Comparison of ENCODE assay signal across 11 cellular contexts in the genomic region with DNA sequence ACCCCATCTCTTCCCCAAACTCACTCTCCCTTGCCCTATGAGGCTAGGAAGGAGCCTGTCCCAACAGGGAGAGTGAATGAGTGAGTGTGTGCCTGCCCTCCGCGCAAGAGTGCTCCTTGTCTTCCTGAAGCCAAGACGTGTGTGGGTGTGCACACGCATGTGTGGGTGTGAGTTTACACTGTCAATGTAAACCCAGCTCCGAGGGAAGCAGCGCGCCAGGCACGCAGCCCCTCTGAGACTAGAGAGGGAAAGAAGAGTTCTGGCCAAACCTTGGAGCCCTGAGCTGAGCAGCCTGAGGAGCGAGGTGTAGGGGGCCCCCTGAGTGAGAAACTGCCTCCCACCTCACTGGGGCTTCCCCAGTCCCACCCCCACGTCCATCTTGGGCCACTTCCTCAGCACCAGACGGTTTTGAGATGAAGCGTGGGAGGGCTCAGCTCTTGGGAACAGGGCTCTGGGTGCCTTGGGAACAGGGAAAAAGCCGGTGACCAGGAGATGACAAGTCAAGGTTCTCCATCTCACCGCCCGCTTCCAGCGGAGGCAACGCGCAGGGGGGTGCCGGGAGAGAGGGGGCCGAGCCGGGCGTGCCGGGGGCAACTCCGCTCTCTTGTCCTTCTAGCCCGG. TPM values are rescaled to one million over a fixed set of nuclear protein-coding genes. Genes with fewer than 3 reads are reported as not detected.
DNase-seq lines count a peak whose midpoint lies in the region; ATAC-seq and TF ChIP-seq lines count a peak whose summit lies in the region.
"Had no signal": no experiment of that assay in that cellular context is flagged by ENCODE, and none has a peak within 500 bp of the region (broad histone marks: within the 10 kb centered on the region; RNA-seq: fewer than 3 reads in every experiment).

No MANE protein-coding gene starts in this region.

- no peak overlapping the region for H3K56ac ChIP-seq in IMR-90 (ENCODE audit: extremely low read depth, insufficient read depth, low read length)

- peak overlapping the region; percentile 45 for H3K27ac Mint-ChIP-seq in chondrocyte (ENCODE audit: unreplicated experiment)
- H3K27ac Mint-ChIP-seq: immature natural killer cell had no signal

- in situ Hi-C loops in IMR-90 (cut with MboI; ENCODE audit: low sequenced_read_pairs): loop anchor here (25.0 kb wide), 1 partner anchor 621 kb away; no protein-coding TSS in a partner anchor
- in situ Hi-C loops in transverse colon (cut with MboI; ENCODE audit: low pct_ligation_motif_present in 1 of 4, low pct_unique_long_range_greater_than_20kb in 1 of 4, low sequenced_read_pairs in 3 of 4): loop anchor here in 3 of 4 donors (25.0 kb wide), 2 partner anchors 271 to 521 kb away; no protein-coding TSS in a partner anchor

- CTCF ChIA-PET in IMR-90 (lab: Yijun Ruan, JAX): no interaction called here

- no peak overlapping the region for H3K9ac ChIP-seq in IMR-90 (ENCODE audit: low read depth, low read length)

- BruUV-seq in IMR-90 (replicated peaks; lab: Mats Ljungman, UMichigan): no TSS peak

- peaks cover 40% of the 10 kb centered on the region for H3K4me1 Mint-ChIP-seq in chondrocyte (ENCODE audit: low read depth)

- peak; percentile 35 for DNase-seq in IMR-90
- DNase-seq in chondrocyte (ENCODE audit: low spot score): no peak
- no peak for DNase-seq in kidney epithelial cell (ENCODE audit: low read depth)
- DNase-seq in stimulated activated naive CD8-positive, alpha-beta T cell treated with anti-CD3 and anti-CD28 coated beads, Interleukin-15, Interleukin-2, amounts not matched to agents 100 U/mL and 50 U/mL, for 24 hours: peak; percentile 9
- DNase-seq in transverse colon: no peak
- DNase-seq: immature natural killer cell; stimulated activated naive CD4-positive, alpha-beta T cell treated with Interleukin-2 at 50 U/mL for 16 hours had no signal

- no peak overlapping the region; the same call in 1 of the 2 replicates for H3K4ac ChIP-seq in IMR-90 (ENCODE audit: low read depth, low read length)

- H3K36me3 ChIP-seq in IMR-90 (ENCODE audit: control insufficient read depth, insufficient read depth, low read length) (no peaks in the 10 kb centered on the region), kidney epithelial cell (ENCODE audit: control insufficient read depth, insufficient read depth, low read length) (no peaks in the 10 kb centered on the region), transverse colon (no peaks in the 10 kb centered on the region)

- peak overlapping the region; percentile 70 for H2AFZ ChIP-seq in IMR-90 (replicated peaks; ENCODE audit: low read length, poor library complexity)

- intact Hi-C loops in IMR-90 (cut with micrococcal nuclease): no loop called here
- intact Hi-C loops in transverse colon (cut with DNase I; ENCODE audit: low total_unique reads): no loop called here

- H3K4me2 ChIP-seq in IMR-90 (ENCODE audit: low read depth, low read length): peak overlapping the region; percentile 14; the same call in 1 of the 2 replicates

- H3K9me1 ChIP-seq in IMR-90 (ENCODE audit: insufficient read depth, low read length): peaks cover 3% of the 10 kb centered on the region; the same call in 1 of the 2 replicates

- H3K27ac ChIP-seq in IMR-90 (ENCODE audit: insufficient read depth, low read length) (no peak overlapping the region), transverse colon (no peak overlapping the region)

- peak overlapping the region; percentile 3; the same call in 1 of the 2 replicates for H2AK5ac ChIP-seq in IMR-90 (ENCODE audit: low read depth, low read length)

- no peak overlapping the region for H2BK15ac ChIP-seq in IMR-90 (ENCODE audit: low read depth, low read length)

- H3K27me3 ChIP-seq in IMR-90 (ENCODE audit: control insufficient read depth, insufficient read depth, low read length) (peaks cover 12% of the 10 kb centered on the region), kidney epithelial cell (ENCODE audit: control insufficient read depth, insufficient read depth, low read length) (peaks cover 25% of the 10 kb centered on the region), transverse colon (peaks cover 83% of the 10 kb centered on the region)

- peak overlapping the region; percentile 21; the same call in 1 of the 2 replicates for H3K14ac ChIP-seq in IMR-90 (replicated peaks; ENCODE audit: low read depth, low read length)

- H3K4me3 ChIP-seq in IMR-90 (ENCODE audit: insufficient read depth, low read depth, low read length) (no peak overlapping the region), kidney epithelial cell (ENCODE audit: low read depth, low read length) (peak overlapping the region; percentile 15), transverse colon (no peak overlapping the region)

- H3K36me3 Mint-ChIP-seq in chondrocyte (ENCODE audit: low read depth): no peaks in the 10 kb centered on the region

- POLR2A ChIA-PET in IMR-90 (lab: Charles Lee; ENCODE audit: unreplicated experiment): no interaction called here

- H4K5ac ChIP-seq in IMR-90 (ENCODE audit: low read depth, low read length): no peak overlapping the region

- no peak overlapping the region for H3K18ac ChIP-seq in IMR-90 (ENCODE audit: low read depth, low read length)

- no peak for TF ChIP-seq EP300 in transverse colon (IDR thresholded peaks at IDR 0.05; ENCODE audit: low read depth)

- no peak overlapping the region for H4K8ac ChIP-seq in IMR-90 (ENCODE audit: low read depth in 2 of 2, low read length in 2 of 2)

- TF ChIP-seq POLR2A in IMR-90 (IDR thresholded peaks at IDR 0.05; ENCODE audit: low read depth, low read length) (no peak), transverse colon (IDR thresholded peaks at IDR 0.05) (no peak)

- no peak overlapping the region for H4K91ac ChIP-seq in IMR-90 (ENCODE audit: insufficient read depth, low read depth, low read length)

- H4K20me1 ChIP-seq in IMR-90 (ENCODE audit: insufficient read depth, low read length): peaks cover 5% of the 10 kb centered on the region

- H2AK9ac ChIP-seq in IMR-90 (replicated peaks; ENCODE audit: low read depth, low read length, poor library complexity): peak overlapping the region; percentile 80

- H3K23ac ChIP-seq in IMR-90 (ENCODE audit: low read depth, low read length): peak overlapping the region; percentile 69; the same call in 1 of the 2 replicates

- no peak for TF ChIP-seq CTCF in IMR-90 (conservative IDR thresholded peaks at IDR 0.05; ENCODE audit: low read depth, low read length)
- TF ChIP-seq CTCF in chondrocyte (IDR thresholded peaks at IDR 0.05): no peak
- TF ChIP-seq CTCF in kidney epithelial cell (IDR thresholded peaks at IDR 0.05; ENCODE audit: insufficient read depth, low read length, poor library complexity, severe bottlenecking): no peak
- TF ChIP-seq CTCF in transverse colon (IDR thresholded peaks at IDR 0.05): no peak

- H3K9me3 Mint-ChIP-seq in chondrocyte (ENCODE audit: low read depth): no peaks in the 10 kb centered on the region

- dilution Hi-C loops in IMR-90 (cut with HindIII; ENCODE audit: low sequenced_read_pairs, unreplicated experiment): no loop called here

- TF ChIP-seq RAD21 in IMR-90 (IDR thresholded peaks at IDR 0.05; ENCODE audit: low read length): no peak

- no peak overlapping the region for H2BK5ac ChIP-seq in IMR-90 (ENCODE audit: low read depth, low read length, poor library complexity, severe bottlenecking)

- no peak overlapping the region for H2BK120ac ChIP-seq in IMR-90 (ENCODE audit: low read depth, low read length)

- H3K9me3 ChIP-seq in IMR-90 (ENCODE audit: control insufficient read depth, insufficient read depth, low read length): no peaks in the 10 kb centered on the region
- no peaks in the 10 kb centered on the region for H3K9me3 ChIP-seq in transverse colon

- ATAC-seq in IMR-90 (ENCODE audit: low read depth) (no peak), GM19467 (IDR thresholded peaks at IDR 0.05; ENCODE audit: unreplicated experiment) (no peak), HG03469 (IDR thresholded peaks at IDR 0.05; ENCODE audit: unreplicated experiment) (no peak)
- ATAC-seq in stimulated activated naive CD8-positive, alpha-beta T cell treated with anti-CD3 and anti-CD28 coated beads, Interleukin-15, Interleukin-2, amounts not matched to agents 100 U/mL and 50 U/mL, for 24 hours: no peak
- ATAC-seq in activated CD4-positive, CD25-positive, alpha-beta regulatory T cell treated with anti-CD3 and anti-CD28 coated beads, Interleukin-2, amount 50 U/mL, for 24 hours: no peak

- peak overlapping the region; percentile 54 for H3K4me3 Mint-ChIP-seq in chondrocyte (ENCODE audit: unreplicated experiment)

- no peak overlapping the region for H2BK20ac ChIP-seq in IMR-90 (ENCODE audit: low read depth, low read length)

- no peaks in the 10 kb centered on the region for H3K79me1 ChIP-seq in IMR-90 (ENCODE audit: low read depth in 1 of 2, low read length in 2 of 2)

- 11% methylated on average over 3 of the region's 25 CpGs; no CpG with 5 or more reads in 1 of the 2 experiments for WGBS in IMR-90 (ENCODE audit: extremely low coverage in 2 of 2, insufficient read length in 1 of 2), 2 experiments
- WGBS in transverse colon (ENCODE audit: low coverage in 1 of 2), 2 donors: 48% methylated on average over 25 of the region's 25 CpGs; no CpG with 5 or more reads in 1 of the 2 donors

- no peaks in the 10 kb centered on the region for H3K4me1 ChIP-seq in IMR-90 (ENCODE audit: control insufficient read depth, insufficient read depth, low read length)
- H3K4me1 ChIP-seq in transverse colon: peaks cover 4 to 38% (median 25%) of the 10 kb centered on the region in 4 donors

- peaks cover 12% of the 10 kb centered on the region for H3K27me3 Mint-ChIP-seq in chondrocyte (ENCODE audit: low read depth)

TF ChIP-seq in IMR-90, 13 proteins besides CTCF, POLR2A, EP300 and RAD21 (continues in another document):
- TF ChIP-seq, protein P1, sequence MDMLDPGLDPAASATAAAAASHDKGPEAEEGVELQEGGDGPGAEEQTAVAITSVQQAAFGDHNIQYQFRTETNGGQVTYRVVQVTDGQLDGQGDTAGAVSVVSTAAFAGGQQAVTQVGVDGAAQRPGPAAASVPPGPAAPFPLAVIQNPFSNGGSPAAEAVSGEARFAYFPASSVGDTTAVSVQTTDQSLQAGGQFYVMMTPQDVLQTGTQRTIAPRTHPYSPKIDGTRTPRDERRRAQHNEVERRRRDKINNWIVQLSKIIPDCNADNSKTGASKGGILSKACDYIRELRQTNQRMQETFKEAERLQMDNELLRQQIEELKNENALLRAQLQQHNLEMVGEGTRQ (IDR thresholded peaks at IDR 0.05; ENCODE audit: low read depth, low read length): no peak
- TF ChIP-seq MAZ (IDR thresholded peaks at IDR 0.05; ENCODE audit: borderline replicate concordance, low read depth, low read length) (no peak), FOS (IDR thresholded peaks at IDR 0.05; ENCODE audit: low read depth, low read length) (no peak), BHLHE40 (IDR thresholded peaks at IDR 0.05; ENCODE audit: low read depth, low read length) (peak; percentile 38; the same call in 1 of the 2 replicates)

RNA-seq across cellular contexts. Expression of gene MECOM, which starts 5.1 kb away (rescaled TPM):
- 25.8 and 29.0 TPM in 2 replicates for total RNA-seq in IMR-90 (2012; rRNA removed)
- polyA plus RNA-seq in IMR-90 (2012; rRNA removed): 7.1 and 7.8 TPM in 2 replicates
- 2.3 and 2.4 TPM in 2 replicates for polyA plus RNA-seq in IMR-90 (2012; cell fraction: cytosol; rRNA removed)
- 4.1 and 12.8 TPM in 2 replicates for polyA plus RNA-seq in IMR-90 (2012; cell fraction: nucleus; rRNA removed; ENCODE audit: low replicate concordance)
- total RNA-seq in chondrocyte: 4.6 to 11.4 TPM (median 5.2 TPM) in 3 replicates
- total RNA-seq in kidney epithelial cell: 12.4 and 12.6 TPM in 2 replicates
- 10 to 100 TPM; 57.2 to 85.1 (median 80.7) TPM for total RNA-seq in transverse colon
- total RNA-seq: OCI-LY7 had no signal
- polyA plus RNA-seq: immature natural killer cell had no signal

Comparison
In these comparisons a context has a peak if more than half of its experiments do, and no peak if none do; other contexts are left out.
1. DNase-seq: peak in IMR-90 (single experiment) and stimulated activated naive CD8-positive, alpha-beta T cell treated with anti-CD3 and anti-CD28 coated beads, Interleukin-15, Interleukin-2, amounts not matched to agents 100 U/mL and 50 U/mL, for 24 hours (single experiment); none in chondrocyte (single experiment), kidney epithelial cell (single experiment) and transverse colon (single experiment).